In genomic region chr6:142705054-142705453, GRCh38 we compare ENCODE assay signal across 19 cellular contexts.
"Had no signal": no experiment of that assay in that cellular context is flagged by ENCODE, and none has a peak within 500 bp of the region (broad histone marks: within the 10 kb centered on the region; RNA-seq: fewer than 3 reads in every experiment).

No MANE protein-coding gene starts in this region.

- H3K36me3 Mint-ChIP-seq: activated CD8-positive, alpha-beta memory T cell treated with anti-CD3 and anti-CD28 coated beads, Interleukin-2, amount 10 ng/mL, durations not matched to agents 7 days and 5 days; memory B cell had no signal

- H3K9me3 ChIP-seq: gastroesophageal sphincter, left lung, upper lobe of left lung had no signal

- H3K4me3 ChIP-seq: gastroesophageal sphincter, left lung, upper lobe of left lung had no signal

- H3K27ac Mint-ChIP-seq: activated CD8-positive, alpha-beta memory T cell treated with anti-CD3 and anti-CD28 coated beads, Interleukin-2, amount 10 ng/mL, durations not matched to agents 7 days and 5 days; activated naive CD8-positive, alpha-beta T cell treated with anti-CD3 and anti-CD28 coated beads for 36 hours; activated T-cell treated with anti-CD3 and anti-CD28 coated beads, Interleukin-2, amount 50 U/mL, for 24 hours; dendritic cell treated with granulocyte-macrophage colony-stimulating factor and Interleukin-4, amounts not matched to agents 40 ng/mL and 50 ng/mL, for 4 days; effector memory CD8-positive, alpha-beta T cell; memory B cell; nephron had no signal

- H3K27me3 ChIP-seq: gastroesophageal sphincter, left lung, upper lobe of left lung had no signal

- H3K4me3 Mint-ChIP-seq: activated CD8-positive, alpha-beta memory T cell treated with anti-CD3 and anti-CD28 coated beads, Interleukin-2, amount 10 ng/mL, durations not matched to agents 7 days and 5 days; activated naive CD8-positive, alpha-beta T cell treated with anti-CD3 and anti-CD28 coated beads for 36 hours; activated T-cell treated with anti-CD3 and anti-CD28 coated beads, Interleukin-2, amount 50 U/mL, for 24 hours; dendritic cell treated with granulocyte-macrophage colony-stimulating factor and Interleukin-4, amounts not matched to agents 40 ng/mL and 50 ng/mL, for 4 days; effector memory CD8-positive, alpha-beta T cell; memory B cell; nephron had no signal

- H3K27me3 Mint-ChIP-seq: activated CD8-positive, alpha-beta memory T cell treated with anti-CD3 and anti-CD28 coated beads, Interleukin-2, amount 10 ng/mL, durations not matched to agents 7 days and 5 days; activated naive CD8-positive, alpha-beta T cell treated with anti-CD3 and anti-CD28 coated beads for 36 hours; activated T-cell treated with anti-CD3 and anti-CD28 coated beads, Interleukin-2, amount 50 U/mL, for 24 hours; effector memory CD8-positive, alpha-beta T cell; memory B cell had no signal

- H3K9me3 Mint-ChIP-seq: activated T-cell treated with anti-CD3 and anti-CD28 coated beads, Interleukin-2, amount 50 U/mL, for 24 hours; dendritic cell treated with granulocyte-macrophage colony-stimulating factor and Interleukin-4, amounts not matched to agents 40 ng/mL and 50 ng/mL, for 4 days; effector memory CD8-positive, alpha-beta T cell; memory B cell; nephron had no signal

- H3K27ac ChIP-seq: epithelial cell of prostate, gastroesophageal sphincter, upper lobe of left lung had no signal

- ATAC-seq: activated CD8-positive, alpha-beta memory T cell treated with anti-CD3 and anti-CD28 coated beads, Interleukin-2, amount 10 ng/mL, durations not matched to agents 7 days and 5 days; effector memory CD8-positive, alpha-beta T cell; gastroesophageal sphincter; left lung; stimulated activated naive CD8-positive, alpha-beta T cell treated with anti-CD3 and anti-CD28 coated beads, Interleukin-15, Interleukin-2, amounts not matched to agents 100 U/mL and 50 U/mL, for 24 hours had no signal

- H3K36me3 ChIP-seq: gastroesophageal sphincter, left lung, upper lobe of left lung had no signal

- H3K4me1 ChIP-seq: gastroesophageal sphincter had no signal

- DNase-seq: activated CD4-positive, alpha-beta T cell treated with anti-CD3 and anti-CD28 coated beads for 1 hour; activated CD4-positive, alpha-beta T cell treated with anti-CD3 and anti-CD28 coated beads, Interleukin-2, amount 50 U/mL, for 48 hours; activated CD8-positive, alpha-beta memory T cell treated with anti-CD3 and anti-CD28 coated beads, Interleukin-2, amount 10 ng/mL, durations not matched to agents 7 days and 5 days; activated gamma-delta T cell; activated naive CD8-positive, alpha-beta T cell treated with anti-CD3 and anti-CD28 coated beads for 36 hours; activated T-cell treated with anti-CD3 and anti-CD28 coated beads, Interleukin-2, amount 50 U/mL, for 24 hours; anterior cingulate cortex; cerebellar nuclear complex; effector memory CD8-positive, alpha-beta T cell; left lung; stimulated activated CD4-positive, alpha-beta T cell treated with anti-CD3 and anti-CD28 coated beads, Interleukin-4, amount 100 ng/mL, for 1 hour; stimulated activated CD8-positive, alpha-beta memory T cell treated with anti-CD3 and anti-CD28 coated beads, Interleukin-4, amount 100 ng/mL, for 48 hours; stimulated activated naive CD8-positive, alpha-beta T cell treated with anti-CD3 and anti-CD28 coated beads, Interleukin-15, Interleukin-2, amounts not matched to agents 100 U/mL and 50 U/mL, for 24 hours; upper lobe of left lung had no signal
